8 cellular contexts compared by ENCODE assay signal in the genomic region with DNA sequence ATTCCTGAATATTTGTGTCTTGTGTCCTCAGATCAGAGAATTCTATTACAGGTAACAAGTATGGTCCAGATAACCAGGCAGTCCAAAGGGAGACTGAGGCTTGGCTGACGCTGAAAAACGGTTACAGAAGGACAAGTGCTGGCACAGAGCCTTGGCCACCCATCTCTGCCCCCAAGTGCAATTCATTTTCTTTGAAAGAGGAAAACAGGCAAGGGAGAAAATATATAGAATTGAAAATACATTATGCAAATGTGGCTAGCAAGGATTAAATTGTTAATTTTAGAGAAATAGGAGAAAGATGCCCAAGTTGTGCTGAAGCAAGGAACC. TPM values are rescaled to one million over a fixed set of nuclear protein-coding genes. Genes with fewer than 3 reads are reported as not detected.
DNase-seq lines count a peak whose midpoint lies in the region; ATAC-seq and TF ChIP-seq lines count a peak whose summit lies in the region.

No MANE protein-coding gene starts in this region.

- WGBS in upper lobe of left lung, 2 donors, result 28 to 34% methylated on average over 2 of the region's 2 CpGs

- peak overlapping the region; percentile 86 for H3K4me3 Mint-ChIP-seq in activated naive CD4-positive, alpha-beta T cell treated with anti-CD3 and anti-CD28 coated beads, Interleukin-2, amount 50 U/mL, for 24 hours
- peak overlapping the region; percentile 95 to 99 (median 95) for H3K4me3 Mint-ChIP-seq in brain

- TF ChIP-seq CTCF in brain (conservative IDR thresholded peaks at IDR 0.05), result no peak
- no peak for TF ChIP-seq CTCF in upper lobe of left lung (IDR thresholded peaks at IDR 0.05)

- no peak for TF ChIP-seq EP300 in upper lobe of left lung (IDR thresholded peaks at IDR 0.05)

- H3K4me1 ChIP-seq in upper lobe of left lung, result peaks cover 51 to 68% (median 59%) of the 10 kb centered on the region in 4 donors

- peak overlapping the region in 3 of 4 donors; percentile 68 to 98 (median 77) for H3K4me3 ChIP-seq in upper lobe of left lung

- H3K36me3 ChIP-seq in upper lobe of left lung, result peaks cover 0 to 10% (median 0%) of the 10 kb centered on the region in 4 donors

- no peaks in the 10 kb centered on the region for H3K9me3 Mint-ChIP-seq in activated naive CD4-positive, alpha-beta T cell treated with anti-CD3 and anti-CD28 coated beads, Interleukin-2, amount 50 U/mL, for 24 hours
- no peaks in the 10 kb centered on the region for H3K9me3 Mint-ChIP-seq in brain

- H3K9me3 ChIP-seq in upper lobe of left lung, result no peaks in the 10 kb centered on the region

- H3K4me1 Mint-ChIP-seq in activated naive CD4-positive, alpha-beta T cell treated with anti-CD3 and anti-CD28 coated beads, Interleukin-2, amount 50 U/mL, for 24 hours, result peaks cover 22% of the 10 kb centered on the region
- H3K4me1 Mint-ChIP-seq in brain, result peaks cover 69% of the 10 kb centered on the region

- no peak for ATAC-seq in upper lobe of left lung (ENCODE audit: low FRiP score in 2 of 2)
- no peak for ATAC-seq in GM19463 (IDR thresholded peaks at IDR 0.05; ENCODE audit: unreplicated experiment)

- H3K27ac ChIP-seq in upper lobe of left lung, result peak overlapping the region; percentile 76 to 92 (median 80)

- no peaks in the 10 kb centered on the region for H3K27me3 ChIP-seq in upper lobe of left lung

- no peak for TF ChIP-seq POLR2A in upper lobe of left lung (IDR thresholded peaks at IDR 0.05)

- H3K27ac Mint-ChIP-seq in activated naive CD4-positive, alpha-beta T cell treated with anti-CD3 and anti-CD28 coated beads, Interleukin-2, amount 50 U/mL, for 24 hours, result no peak overlapping the region
- H3K27ac Mint-ChIP-seq in brain, result peak overlapping the region; percentile 57 to 95 (median 87)

- H3K36me3 Mint-ChIP-seq in activated naive CD4-positive, alpha-beta T cell treated with anti-CD3 and anti-CD28 coated beads, Interleukin-2, amount 50 U/mL, for 24 hours, result no peaks in the 10 kb centered on the region
- no peaks in the 10 kb centered on the region for H3K36me3 Mint-ChIP-seq in brain

- peaks cover 43% of the 10 kb centered on the region for H3K27me3 Mint-ChIP-seq in activated naive CD4-positive, alpha-beta T cell treated with anti-CD3 and anti-CD28 coated beads, Interleukin-2, amount 50 U/mL, for 24 hours
- H3K27me3 Mint-ChIP-seq in brain, result peaks cover 10% of the 10 kb centered on the region

- DNase-seq in activated naive CD4-positive, alpha-beta T cell treated with Interleukin-2 at 50 U/mL for 16 hours, result no peak
- peak; percentile 49 for DNase-seq in midbrain (lab: John Stamatoyannopoulos, UW)
- DNase-seq in upper lobe of left lung, result peak in 1 of 2 donors; percentile 22
- no peak for DNase-seq in ecto neural progenitor cell (ENCODE audit: low spot score)
- no peak for DNase-seq in HCEC 1CT

RNA-seq across cellular contexts. Expression of a gene that starts 1.2 kb away (rescaled TPM):
- polyA plus RNA-seq in brain (ENCODE audit: insufficient read depth, low read depth, low replicate concordance), result 107 TPM
- 100 to 1,000 TPM; 105 to 222 (median 116) TPM for total RNA-seq in upper lobe of left lung

RNA-seq across cellular contexts. Expression of a gene that starts 29.8 kb away (rescaled TPM):
- 48.5 TPM for polyA plus RNA-seq in brain (ENCODE audit: insufficient read depth, low read depth, low replicate concordance)
- 10 to 100 TPM; 15.2 to 69.5 (median 29.8) TPM for total RNA-seq in upper lobe of left lung
